Comparison of ENCODE assay signal across 25 cellular contexts in the genomic region with DNA sequence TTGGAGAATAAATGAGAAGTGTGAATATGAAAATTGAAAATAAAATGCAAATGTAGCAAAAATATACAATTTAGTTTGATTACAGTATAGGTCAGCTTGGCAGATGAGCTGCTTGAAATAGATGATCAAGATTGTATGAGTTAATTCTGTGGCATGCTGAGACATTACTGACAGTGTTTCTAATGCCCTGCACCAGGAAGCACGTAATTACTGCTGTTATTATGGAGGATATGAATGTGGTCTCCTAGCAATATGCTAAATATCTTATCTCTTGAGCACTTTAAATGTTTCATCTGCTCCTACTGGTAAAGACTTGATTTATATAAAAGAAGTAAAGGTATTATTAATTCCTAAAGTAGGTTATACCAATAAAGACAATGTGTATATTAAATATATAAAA.
DNase-seq lines count a peak whose midpoint lies in the region; ATAC-seq and TF ChIP-seq lines count a peak whose summit lies in the region.
"Had no signal": no experiment of that assay in that cellular context is flagged by ENCODE, and none has a peak within 500 bp of the region (broad histone marks: within the 10 kb centered on the region; RNA-seq: fewer than 3 reads in every experiment).

No MANE protein-coding gene starts in this region.

- ATAC-seq in HG02970 (IDR thresholded peaks at IDR 0.05; ENCODE audit: low FRiP score, unreplicated experiment) = no peak
- ATAC-seq: heart right ventricle; naive thymus-derived CD8-positive, alpha-beta T cell; stimulated activated naive CD8-positive, alpha-beta T cell treated with anti-CD3 and anti-CD28 coated beads, Interleukin-15, amount 100 ng/mL, for 72 hours had no signal

- TF ChIP-seq RAD21 in neural cell (conservative IDR thresholded peaks at IDR 0.05) = no peak

- H3K9ac ChIP-seq in SK-N-MC (ENCODE audit: insufficient read length) = peak overlapping the region; percentile 14
- H3K9ac ChIP-seq in neural cell (ENCODE audit: low read length) = peak overlapping the region; percentile 17

- H2AFZ ChIP-seq in neural cell (ENCODE audit: low read depth, low read length) = no peak overlapping the region

- intact Hi-C loops in posterior cingulate gyrus (cut with DNase I) = no loop called here

- DNase-seq in DMS53 (lab: John Stamatoyannopoulos, UW) (peak; percentile 2), DMS53 treated with DMSO at 0.1 percent for 48 hours (lab: John Stamatoyannopoulos, UW; ENCODE audit: unreplicated experiment) (no peak), NCI-H2081 (lab: John Stamatoyannopoulos, UW) (peak; percentile 13 to 82), SK-N-MC (ENCODE audit: low read depth, low spot score) (peak; percentile 24), posterior cingulate gyrus (no peak)
- no peak for DNase-seq in stimulated activated CD4-positive, alpha-beta T cell treated with anti-CD3 and anti-CD28 coated beads, Interleukin-2, amount 100 ng/mL, for 24 hours
- DNase-seq: 8988T; activated CD4-positive, alpha-beta T cell treated with anti-CD3 and anti-CD28 coated beads for 1 hour; activated T-cell treated with anti-CD3 and anti-CD28 coated beads, Interleukin-2, amount 50 U/mL, for 1 hour; CD8-positive, alpha-beta memory T cell; heart right ventricle; HFFc6; left ventricle myocardium inferior; MM.1S; naive thymus-derived CD8-positive, alpha-beta T cell; NCI-H1930; NCI-H446 treated with DMSO at 0.1 percent for 48 hours; ovary; stimulated activated naive CD8-positive, alpha-beta T cell treated with anti-CD3 and anti-CD28 coated beads, Interleukin-15, amount 100 ng/mL, for 72 hours; T-helper 9 cell; tibial artery had no signal

- H4K20me1 ChIP-seq in neural cell (ENCODE audit: insufficient read depth) = no peaks in the 10 kb centered on the region

- TF ChIP-seq CTCF in neural cell (IDR thresholded peaks at IDR 0.05; ENCODE audit: poor library complexity, severe bottlenecking) = no peak

- peak overlapping the region; percentile 32 for H3K27ac ChIP-seq in SK-N-MC
- peak overlapping the region; percentile 72 for H3K27ac ChIP-seq in neural cell (ENCODE audit: low read length)
- H3K27ac ChIP-seq: breast epithelium, heart right ventricle, left ventricle myocardium inferior, ovary, right atrium auricular region, tibial artery had no signal

- H3K36me3 ChIP-seq in SK-N-MC (ENCODE audit: insufficient read depth, low read length) = no peaks in the 10 kb centered on the region
- no peaks in the 10 kb centered on the region for H3K36me3 ChIP-seq in neural cell (ENCODE audit: insufficient read depth, low read length)
- H3K36me3 ChIP-seq: breast epithelium, heart right ventricle, left ventricle myocardium inferior, ovary, right atrium auricular region, tibial artery had no signal

- no peaks in the 10 kb centered on the region for H3K79me2 ChIP-seq in neural cell (replicated peaks; ENCODE audit: insufficient read depth, low read length)

- peak overlapping the region; percentile 41 for H3K4me3 ChIP-seq in SK-N-MC
- peak overlapping the region; percentile 27 for H3K4me3 ChIP-seq in neural cell (ENCODE audit: low read length)
- H3K4me3 ChIP-seq: breast epithelium, heart right ventricle, left ventricle myocardium inferior, ovary, right atrium auricular region, tibial artery had no signal

- H3K9me2 ChIP-seq in neural cell (ENCODE audit: insufficient read depth, low read length) = no peaks in the 10 kb centered on the region

- H3K9me3 ChIP-seq in SK-N-MC (ENCODE audit: low read depth, low read length) (no peaks in the 10 kb centered on the region; the same call in 1 of the 2 replicates), neural cell (ENCODE audit: low read length) (no peaks in the 10 kb centered on the region)
- H3K9me3 ChIP-seq: breast epithelium, left ventricle myocardium inferior, ovary, right atrium auricular region, tibial artery had no signal

- no peaks in the 10 kb centered on the region for H3K27me3 ChIP-seq in neural cell (ENCODE audit: insufficient read depth, low read depth, low read length)
- H3K27me3 ChIP-seq: breast epithelium, heart right ventricle, ovary, right atrium auricular region, tibial artery had no signal

- H3F3A ChIP-seq in neural cell (ENCODE audit: insufficient read depth, low read length, poor library complexity, severe bottlenecking) = no peaks in the 10 kb centered on the region

- TF ChIP-seq EP300 in neural cell (conservative IDR thresholded peaks at IDR 0.05; ENCODE audit: poor library complexity, severe bottlenecking) = no peak

- peak overlapping the region; percentile 65 for H3K4me2 ChIP-seq in neural cell (ENCODE audit: low read length)

TF ChIP-seq in neural cell, 6 proteins besides CTCF, POLR2A, EP300 and RAD21:
- TF ChIP-seq TAF1 (IDR thresholded peaks at IDR 0.05; ENCODE audit: low read depth) (no peak), SMC3 (conservative IDR thresholded peaks at IDR 0.05; ENCODE audit: poor library complexity) (no peak), POLR2AphosphoS5 (IDR thresholded peaks at IDR 0.05) (peak; percentile 39), EZH2 (IDR thresholded peaks at IDR 0.05; ENCODE audit: borderline replicate concordance, insufficient read depth, low read length, poor library complexity, severe bottlenecking) (no peak)
- TF ChIP-seq, protein P1, sequence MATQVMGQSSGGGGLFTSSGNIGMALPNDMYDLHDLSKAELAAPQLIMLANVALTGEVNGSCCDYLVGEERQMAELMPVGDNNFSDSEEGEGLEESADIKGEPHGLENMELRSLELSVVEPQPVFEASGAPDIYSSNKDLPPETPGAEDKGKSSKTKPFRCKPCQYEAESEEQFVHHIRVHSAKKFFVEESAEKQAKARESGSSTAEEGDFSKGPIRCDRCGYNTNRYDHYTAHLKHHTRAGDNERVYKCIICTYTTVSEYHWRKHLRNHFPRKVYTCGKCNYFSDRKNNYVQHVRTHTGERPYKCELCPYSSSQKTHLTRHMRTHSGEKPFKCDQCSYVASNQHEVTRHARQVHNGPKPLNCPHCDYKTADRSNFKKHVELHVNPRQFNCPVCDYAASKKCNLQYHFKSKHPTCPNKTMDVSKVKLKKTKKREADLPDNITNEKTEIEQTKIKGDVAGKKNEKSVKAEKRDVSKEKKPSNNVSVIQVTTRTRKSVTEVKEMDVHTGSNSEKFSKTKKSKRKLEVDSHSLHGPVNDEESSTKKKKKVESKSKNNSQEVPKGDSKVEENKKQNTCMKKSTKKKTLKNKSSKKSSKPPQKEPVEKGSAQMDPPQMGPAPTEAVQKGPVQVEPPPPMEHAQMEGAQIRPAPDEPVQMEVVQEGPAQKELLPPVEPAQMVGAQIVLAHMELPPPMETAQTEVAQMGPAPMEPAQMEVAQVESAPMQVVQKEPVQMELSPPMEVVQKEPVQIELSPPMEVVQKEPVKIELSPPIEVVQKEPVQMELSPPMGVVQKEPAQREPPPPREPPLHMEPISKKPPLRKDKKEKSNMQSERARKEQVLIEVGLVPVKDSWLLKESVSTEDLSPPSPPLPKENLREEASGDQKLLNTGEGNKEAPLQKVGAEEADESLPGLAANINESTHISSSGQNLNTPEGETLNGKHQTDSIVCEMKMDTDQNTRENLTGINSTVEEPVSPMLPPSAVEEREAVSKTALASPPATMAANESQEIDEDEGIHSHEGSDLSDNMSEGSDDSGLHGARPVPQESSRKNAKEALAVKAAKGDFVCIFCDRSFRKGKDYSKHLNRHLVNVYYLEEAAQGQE (IDR thresholded peaks at IDR 0.05; ENCODE audit: borderline replicate concordance) = peak; percentile 52

Comparison
In these comparisons a context has a peak if more than half of its experiments do, and no peak if none do; other contexts are left out.
1. DNase-seq: peak in DMS53 (single experiment), NCI-H2081 (2 of 2) and SK-N-MC (single experiment); none in DMS53 treated with DMSO at 0.1 percent for 48 hours (single experiment), stimulated activated CD4-positive, alpha-beta T cell treated with anti-CD3 and anti-CD28 coated beads, Interleukin-2, amount 100 ng/mL, for 24 hours (0 of 2) and posterior cingulate gyrus (0 of 10).